16 cellular contexts compared by ENCODE assay signal in the genomic region with DNA sequence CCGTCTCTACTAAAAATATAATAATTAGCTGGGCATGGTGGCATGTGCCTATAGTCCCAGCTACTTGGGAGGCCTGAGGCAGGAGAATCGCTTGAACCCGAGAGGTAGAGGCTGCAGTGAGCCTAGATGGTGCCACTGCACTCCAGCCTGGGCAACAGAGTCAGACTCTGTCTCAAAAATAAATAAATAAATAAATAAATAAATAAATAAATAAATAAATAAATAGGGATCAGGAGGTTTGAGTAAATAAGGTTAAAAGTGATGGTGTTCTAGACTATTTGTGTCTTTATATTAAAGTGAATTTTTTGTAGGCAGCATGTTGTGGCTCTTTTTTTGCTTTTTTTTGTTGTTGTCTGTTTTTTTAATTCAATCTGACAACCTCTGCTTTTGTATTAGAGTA. TPM values are rescaled to one million over a fixed set of nuclear protein-coding genes. Genes with fewer than 3 reads are reported as not detected.
"Had no signal": no experiment of that assay in that cellular context is flagged by ENCODE, and none has a peak within 500 bp of the region (broad histone marks: within the 10 kb centered on the region; RNA-seq: fewer than 3 reads in every experiment).

No MANE protein-coding gene starts in this region.

RNA-seq across cellular contexts. Expression of a gene that starts 17.0 kb away (rescaled TPM):
- total RNA-seq: activated naive CD8-positive, alpha-beta T cell treated with anti-CD3 and anti-CD28 coated beads for 36 hours; activated naive CD8-positive, alpha-beta T cell treated with anti-CD3 and anti-CD28 coated beads, Interleukin-2, amount 10 ng/mL, durations not matched to agents 7 days and 5 days; activated T-cell treated with anti-CD3 and anti-CD28 coated beads, Interleukin-2, amount 50 U/mL, for 72 hours; activated T-helper 17 cell treated with anti-CD3 and anti-CD28 coated beads, Interleukin-2, amount 50 U/mL, for 72 hours; adrenal gland; aorta; ascending aorta; astrocyte; body of pancreas; breast epithelium; bronchial epithelial cell; cardiac muscle cell; cardiac septum; cerebellum; chondrocyte had no signal
- polyA plus RNA-seq: adipose tissue, adrenal gland, aorta, cardiac muscle cell had no signal
